In genomic region chr7:36048141-36048901, GRCh38 we compare ENCODE assay signal across 12 cellular contexts.
A peak's percentile ranks its signal among the peaks of the same experiment; 100 is the strongest.
DNase-seq lines count a peak whose midpoint lies in the region; ATAC-seq, FAIRE-seq and TF ChIP-seq lines count a peak whose summit lies in the region.
"Had no signal": no experiment of that assay in that cellular context is flagged by ENCODE, and none has a peak within 500 bp of the region (broad histone marks: within the 10 kb centered on the region; RNA-seq: fewer than 3 reads in every experiment).

No MANE protein-coding gene starts in this region.

- intact Hi-C loops in natural killer cell (cut with micrococcal nuclease): no loop called here

- peaks cover 8% of the 10 kb centered on the region in 2 donors for H3K27me3 Mint-ChIP-seq in natural killer cell (ENCODE audit: low read depth in 2 of 2)

- no peaks in the 10 kb centered on the region for H3K36me3 ChIP-seq in kidney epithelial cell (ENCODE audit: control insufficient read depth, insufficient read depth, low read length)
- H3K36me3 ChIP-seq: lower lobe of right lung had no signal

- no peak for TF ChIP-seq CTCF in A549 (IDR thresholded peaks at IDR 0.05)
- TF ChIP-seq CTCF in kidney epithelial cell (IDR thresholded peaks at IDR 0.05; ENCODE audit: insufficient read depth, low read length, poor library complexity, severe bottlenecking): no peak
- TF ChIP-seq CTCF in natural killer cell (IDR thresholded peaks at IDR 0.05): no peak

- no peak overlapping the region for H3K27ac Mint-ChIP-seq in natural killer cell
- H3K27ac Mint-ChIP-seq: activated naive CD4-positive, alpha-beta T cell treated with anti-CD3 and anti-CD28 coated beads, Interleukin-2, amount 50 U/mL, for 24 hours; CD8-positive, alpha-beta memory T cell had no signal

- 0 out of 5 replicates have a peak, but pooled peaks of 1 of the 2 experiments have one; percentile 18 for TF ChIP-seq EP300 in A549 (IDR thresholded peaks at IDR 0.05)

- TF ChIP-seq POLR2A in A549 (IDR thresholded peaks at IDR 0.05; ENCODE audit: low read length): no peak

- FAIRE-seq in A549 (lab: Jason Lieb, UNC): no peak
- FAIRE-seq: GM19239 had no signal

- CTCF ChIA-PET in A549 (lab: Yijun Ruan, JAX): interaction anchor here (1.0 to 2.7 kb wide), 6 partner anchors 8 to 271 kb away, joined by 4 to 11 read pairs (median 6); no protein-coding TSS in a partner anchor

- H3K4me2 ChIP-seq in A549: no peak overlapping the region

- H3K9me3 ChIP-seq in A549: no peaks in the 10 kb centered on the region
- H3K9me3 ChIP-seq: lower lobe of right lung had no signal

- no peak overlapping the region for H3K4me3 Mint-ChIP-seq in natural killer cell
- H3K4me3 Mint-ChIP-seq: activated naive CD4-positive, alpha-beta T cell treated with anti-CD3 and anti-CD28 coated beads, Interleukin-2, amount 50 U/mL, for 24 hours; CD8-positive, alpha-beta memory T cell had no signal

- ATAC-seq in A549 (peak in 1 of 2 experiments; percentile 25; a peak in 1 of 6 replicates), HG02981 (IDR thresholded peaks at IDR 0.05; ENCODE audit: unreplicated experiment) (no peak), natural killer cell (no peak)

- TF ChIP-seq RAD21 in A549 (conservative IDR thresholded peaks at IDR 0.05 in 1 of 2, IDR thresholded peaks at IDR 0.05 in 1 of 2): no peak

- H3K4me1 Mint-ChIP-seq in natural killer cell: no peaks in the 10 kb centered on the region
- H3K4me1 Mint-ChIP-seq: activated naive CD4-positive, alpha-beta T cell treated with anti-CD3 and anti-CD28 coated beads, Interleukin-2, amount 50 U/mL, for 24 hours; CD8-positive, alpha-beta memory T cell had no signal

- H3K27ac ChIP-seq in A549: peak overlapping the region in 1 of 2 experiments; percentile 26; a peak in 1 of 6 replicates
- H3K27ac ChIP-seq: lower lobe of right lung had no signal

- no peak overlapping the region for H3K4me3 ChIP-seq in A549
- no peak overlapping the region for H3K4me3 ChIP-seq in kidney epithelial cell (ENCODE audit: low read depth, low read length)
- H3K4me3 ChIP-seq: lower lobe of right lung had no signal

- no peaks in the 10 kb centered on the region for H3K9me3 Mint-ChIP-seq in natural killer cell
- H3K9me3 Mint-ChIP-seq: activated naive CD4-positive, alpha-beta T cell treated with anti-CD3 and anti-CD28 coated beads, Interleukin-2, amount 50 U/mL, for 24 hours; CD8-positive, alpha-beta memory T cell had no signal

- H3K4me1 ChIP-seq in A549: peaks cover 10% of the 10 kb centered on the region; the same call in 2 of the 3 replicates

- H3K36me3 Mint-ChIP-seq in natural killer cell: no peaks in the 10 kb centered on the region
- H3K36me3 Mint-ChIP-seq: activated naive CD4-positive, alpha-beta T cell treated with anti-CD3 and anti-CD28 coated beads, Interleukin-2, amount 50 U/mL, for 24 hours; CD8-positive, alpha-beta memory T cell had no signal

- POLR2A ChIA-PET in A549 (lab: Yijun Ruan, JAX): no interaction called here

- DNase-seq in A549 (ENCODE audit: low read depth in 1 of 2, low spot score in 1 of 2): no peak
- peak; percentile 96 for DNase-seq in M059J (ENCODE audit: low read depth)
- DNase-seq in astrocyte of the hippocampus (ENCODE audit: low read depth, low spot score): peak; percentile 49
- DNase-seq in kidney epithelial cell (ENCODE audit: low read depth): peak; percentile 10
- DNase-seq in natural killer cell: no peak
- DNase-seq in stimulated activated CD4-positive, alpha-beta T cell treated with anti-CD3 and anti-CD28 coated beads, Interleukin-12 subunit alpha, Interleukin-12 subunit beta, amount 100 ng/mL, for 4 hours: no peak
- no peak for DNase-seq in central memory CD4-positive, alpha-beta T cell
- DNase-seq: CD8-positive, alpha-beta memory T cell; lower lobe of right lung had no signal

- 80% methylated on average over 5 of the region's 5 CpGs for WGBS in A549 (ENCODE audit: missing lambda C conversion rate)

- H3K27me3 ChIP-seq in kidney epithelial cell (ENCODE audit: control insufficient read depth, insufficient read depth, low read length): no peaks in the 10 kb centered on the region

TF ChIP-seq in A549, 52 proteins besides CTCF, POLR2A, EP300 and RAD21:
- TF ChIP-seq TFCP2L1 (CRISPR knock-in tag; IDR thresholded peaks at IDR 0.05) (no peak), PBX3 (IDR thresholded peaks at IDR 0.05) (no peak), JUN (IDR thresholded peaks at IDR 0.05) (0 out of 5 replicates have a peak, but pooled peaks of 1 of the 2 experiments have one; percentile 21), CEBPB (IDR thresholded peaks at IDR 0.05) (peak; percentile 7 to 51; a peak in 1 of 4 replicates), GATA3 (IDR thresholded peaks at IDR 0.05; ENCODE audit: borderline replicate concordance) (peak; percentile 44; the same call in 1 of the 2 replicates)

Comparison
In these comparisons a context has a peak if more than half of its experiments do, and no peak if none do; other contexts are left out.
1. DNase-seq: peak in M059J (single experiment), astrocyte of the hippocampus (single experiment) and kidney epithelial cell (single experiment); none in A549 (0 of 2), natural killer cell (single experiment), stimulated activated CD4-positive, alpha-beta T cell treated with anti-CD3 and anti-CD28 coated beads, Interleukin-12 subunit alpha, Interleukin-12 subunit beta, amount 100 ng/mL, for 4 hours (single experiment) and central memory CD4-positive, alpha-beta T cell (single experiment).